ENCODE assay signal across 17 cellular contexts in the genomic region with DNA sequence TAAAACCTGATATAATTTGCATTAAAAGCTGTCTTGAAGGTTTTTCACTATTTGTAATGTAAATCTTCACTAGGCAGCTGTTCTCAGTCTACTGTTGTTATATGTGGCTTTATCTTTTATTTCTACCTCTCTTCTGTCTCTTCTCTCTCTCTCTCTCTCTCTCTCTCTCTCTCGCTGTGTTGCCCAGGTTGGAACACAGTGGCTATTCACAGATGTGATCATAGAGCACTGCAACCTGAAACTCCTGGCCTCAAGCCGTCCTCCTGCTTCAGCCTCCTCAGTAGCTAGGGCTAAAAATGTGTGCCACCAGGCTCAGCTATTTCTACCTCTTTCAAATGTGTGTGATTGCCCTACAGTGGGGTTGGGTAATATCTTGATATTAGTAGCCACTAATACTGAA. TPM values are rescaled to one million over a fixed set of nuclear protein-coding genes. Genes with fewer than 3 reads are reported as not detected.
A peak's percentile ranks its signal among the peaks of the same experiment; 100 is the strongest.
DNase-seq lines count a peak whose midpoint lies in the region; ATAC-seq and TF ChIP-seq lines count a peak whose summit lies in the region.
"Had no signal": no experiment of that assay in that cellular context is flagged by ENCODE, and none has a peak within 500 bp of the region (broad histone marks: within the 10 kb centered on the region; RNA-seq: fewer than 3 reads in every experiment).

No MANE protein-coding gene starts in this region.

- H3K27ac Mint-ChIP-seq in activated CD8-positive, alpha-beta memory T cell treated with anti-CD3 and anti-CD28 coated beads, Interleukin-2, amount 10 ng/mL, durations not matched to agents 7 days and 5 days, result peak overlapping the region; percentile 68
- peak overlapping the region; percentile 63 for H3K27ac Mint-ChIP-seq in activated T-helper 2 cell treated with anti-CD3 and anti-CD28 coated beads, Interferon-gamma antibody, Interleukin-2, Interleukin-4, amounts not matched to agents 10 μg/mL and 5 μg/mL and 100 μg/mL, durations not matched to agents 14 hours and 24 hours and 36 hours
- H3K27ac Mint-ChIP-seq: dendritic cell treated with granulocyte-macrophage colony-stimulating factor and Interleukin-4, amounts not matched to agents 40 ng/mL and 50 ng/mL, for 4 days had no signal

- H3K9me3 ChIP-seq in smooth muscle cell (replicated peaks; ENCODE audit: low read depth) (no peaks in the 10 kb centered on the region), gastrocnemius medialis (no peaks in the 10 kb centered on the region), right atrium auricular region (no peaks in the 10 kb centered on the region)
- H3K9me3 ChIP-seq: A549, upper lobe of left lung had no signal

- H3K4me3 Mint-ChIP-seq in activated CD8-positive, alpha-beta memory T cell treated with anti-CD3 and anti-CD28 coated beads, Interleukin-2, amount 10 ng/mL, durations not matched to agents 7 days and 5 days, result no peak overlapping the region
- H3K4me3 Mint-ChIP-seq in activated T-helper 2 cell treated with anti-CD3 and anti-CD28 coated beads, Interferon-gamma antibody, Interleukin-2, Interleukin-4, amounts not matched to agents 10 μg/mL and 5 μg/mL and 100 μg/mL, durations not matched to agents 14 hours and 24 hours and 36 hours (ENCODE audit: low read depth), result no peak overlapping the region
- H3K4me3 Mint-ChIP-seq: dendritic cell treated with granulocyte-macrophage colony-stimulating factor and Interleukin-4, amounts not matched to agents 40 ng/mL and 50 ng/mL, for 4 days had no signal

- no peak for DNase-seq in activated CD8-positive, alpha-beta memory T cell treated with anti-CD3 and anti-CD28 coated beads, Interleukin-2, amount 10 ng/mL, durations not matched to agents 7 days and 5 days
- DNase-seq in activated CD8-positive, alpha-beta memory T cell treated with anti-CD3 and anti-CD28 coated beads for 24 hours, result no peak
- DNase-seq in activated T-helper 2 cell treated with anti-CD3 and anti-CD28 coated beads, Interferon-gamma antibody, Interleukin-2, Interleukin-4, amounts not matched to agents 10 μg/mL and 5 μg/mL and 100 μg/mL, durations not matched to agents 14 hours and 24 hours and 36 hours (ENCODE audit: low spot score), result no peak
- no peak for DNase-seq in smooth muscle cell (lab: John Stamatoyannopoulos, UW; ENCODE audit: unreplicated experiment)
- no peak for DNase-seq in HuH-7.5 (ENCODE audit: low spot score)
- DNase-seq in gastrocnemius medialis, result no peak
- no peak for DNase-seq in right atrium auricular region (ENCODE audit: low spot score)
- DNase-seq: CD8-positive, alpha-beta memory T cell; head of caudate nucleus; NCI-H1436 treated with DMSO at 0.1 percent for 48 hours; NCI-H2227 treated with DMSO at 0.1 percent for 48 hours; occipital lobe; stimulated activated CD4-positive, alpha-beta T cell treated with anti-CD3 and anti-CD28 coated beads, Interleukin-4, amount 100 ng/mL, for 4 hours; upper lobe of left lung had no signal

- WGBS in smooth muscle cell (ENCODE audit: low lambda C conversion rate), result 37% methylated on average over 2 of the region's 2 CpGs

- H3K36me3 ChIP-seq in smooth muscle cell (ENCODE audit: low read depth), result no peaks in the 10 kb centered on the region
- no peaks in the 10 kb centered on the region for H3K36me3 ChIP-seq in gastrocnemius medialis
- H3K36me3 ChIP-seq in right atrium auricular region, result no peaks in the 10 kb centered on the region
- H3K36me3 ChIP-seq: upper lobe of left lung had no signal

- no peak for ATAC-seq in activated CD8-positive, alpha-beta memory T cell treated with anti-CD3 and anti-CD28 coated beads, Interleukin-2, amount 10 ng/mL, durations not matched to agents 7 days and 5 days
- ATAC-seq in HG02610 (IDR thresholded peaks at IDR 0.05; ENCODE audit: unreplicated experiment), result peak; percentile 17
- ATAC-seq in gastrocnemius medialis, result no peak
- ATAC-seq: A549 had no signal

- H3K27ac ChIP-seq in smooth muscle cell (ENCODE audit: low read depth), result peak overlapping the region; percentile 94
- H3K27ac ChIP-seq in gastrocnemius medialis, result no peak overlapping the region
- H3K27ac ChIP-seq in right atrium auricular region, result no peak overlapping the region
- H3K27ac ChIP-seq: A549, upper lobe of left lung had no signal

- peaks cover 58% of the 10 kb centered on the region for H3K4me1 Mint-ChIP-seq in activated CD8-positive, alpha-beta memory T cell treated with anti-CD3 and anti-CD28 coated beads, Interleukin-2, amount 10 ng/mL, durations not matched to agents 7 days and 5 days
- peaks cover 56% of the 10 kb centered on the region for H3K4me1 Mint-ChIP-seq in activated T-helper 2 cell treated with anti-CD3 and anti-CD28 coated beads, Interferon-gamma antibody, Interleukin-2, Interleukin-4, amounts not matched to agents 10 μg/mL and 5 μg/mL and 100 μg/mL, durations not matched to agents 14 hours and 24 hours and 36 hours (ENCODE audit: low read depth)

- H3F3A ChIP-seq in smooth muscle cell (ENCODE audit: low read depth), result peaks cover 14% of the 10 kb centered on the region

- H4K20me1 ChIP-seq in smooth muscle cell (ENCODE audit: low read depth), result no peaks in the 10 kb centered on the region

- H2AFZ ChIP-seq in smooth muscle cell (ENCODE audit: low read depth), result no peak overlapping the region

- H3K27me3 Mint-ChIP-seq in activated CD8-positive, alpha-beta memory T cell treated with anti-CD3 and anti-CD28 coated beads, Interleukin-2, amount 10 ng/mL, durations not matched to agents 7 days and 5 days, result no peaks in the 10 kb centered on the region
- no peaks in the 10 kb centered on the region for H3K27me3 Mint-ChIP-seq in activated T-helper 2 cell treated with anti-CD3 and anti-CD28 coated beads, Interferon-gamma antibody, Interleukin-2, Interleukin-4, amounts not matched to agents 10 μg/mL and 5 μg/mL and 100 μg/mL, durations not matched to agents 14 hours and 24 hours and 36 hours (ENCODE audit: low read depth)
- H3K27me3 Mint-ChIP-seq: CD8-positive, alpha-beta memory T cell; dendritic cell treated with granulocyte-macrophage colony-stimulating factor and Interleukin-4, amounts not matched to agents 40 ng/mL and 50 ng/mL, for 4 days had no signal

- H3K79me2 ChIP-seq in smooth muscle cell (ENCODE audit: low read depth), result peaks cover 10% of the 10 kb centered on the region

- peak overlapping the region; percentile 55 for H3K4me2 ChIP-seq in smooth muscle cell
- H3K4me2 ChIP-seq: A549 had no signal

- H3K4me1 ChIP-seq in smooth muscle cell (ENCODE audit: low read depth) (peaks cover 30% of the 10 kb centered on the region), gastrocnemius medialis (no peaks in the 10 kb centered on the region), right atrium auricular region (peaks cover 0 to 8% of the 10 kb centered on the region in 2 donors)
- H3K4me1 ChIP-seq: A549 had no signal

- in situ Hi-C loops in gastrocnemius medialis (cut with MboI; ENCODE audit: low sequenced_read_pairs in 4 of 4), result no loop called here

- CTCF ChIA-PET in activated CD8-positive, alpha-beta memory T cell treated with anti-CD3 and anti-CD28 coated beads, Interleukin-2, amount 10 ng/mL, durations not matched to agents 7 days and 5 days (lab: Charles Lee), result interaction anchor here (0.6 kb wide), 1 partner anchor 924 kb away, joined by 3 read pairs; no protein-coding TSS in a partner anchor

- peaks cover 2% of the 10 kb centered on the region for H3K9me3 Mint-ChIP-seq in activated CD8-positive, alpha-beta memory T cell treated with anti-CD3 and anti-CD28 coated beads, Interleukin-2, amount 10 ng/mL, durations not matched to agents 7 days and 5 days (ENCODE audit: low read depth)
- peaks cover 11% of the 10 kb centered on the region for H3K9me3 Mint-ChIP-seq in activated T-helper 2 cell treated with anti-CD3 and anti-CD28 coated beads, Interferon-gamma antibody, Interleukin-2, Interleukin-4, amounts not matched to agents 10 μg/mL and 5 μg/mL and 100 μg/mL, durations not matched to agents 14 hours and 24 hours and 36 hours
- H3K9me3 Mint-ChIP-seq: CD8-positive, alpha-beta memory T cell had no signal

- no peaks in the 10 kb centered on the region for H3K27me3 ChIP-seq in smooth muscle cell (ENCODE audit: low read depth)
- H3K27me3 ChIP-seq in gastrocnemius medialis, result no peaks in the 10 kb centered on the region
- H3K27me3 ChIP-seq in right atrium auricular region, result no peaks in the 10 kb centered on the region
- H3K27me3 ChIP-seq: upper lobe of left lung had no signal

- H3K4me3 ChIP-seq in smooth muscle cell (no peak overlapping the region), gastrocnemius medialis (no peak overlapping the region), right atrium auricular region (no peak overlapping the region)
- H3K4me3 ChIP-seq: A549, upper lobe of left lung had no signal

- no peak for TF ChIP-seq POLR2A in gastrocnemius medialis (IDR thresholded peaks at IDR 0.05)

- intact Hi-C loops in activated T-helper 2 cell treated with anti-CD3 and anti-CD28 coated beads, Interferon-gamma antibody, Interleukin-2, Interleukin-4, amounts not matched to agents 10 μg/mL and 5 μg/mL and 100 μg/mL, durations not matched to agents 14 hours and 24 hours and 36 hours (cut with micrococcal nuclease), result loop anchor here (10.0 kb wide), 1 partner anchor 271 kb away; no protein-coding TSS in a partner anchor
- intact Hi-C loops in gastrocnemius medialis (cut with DNase I; ENCODE audit: low total_unique reads), result no loop called here

- peaks cover 58% of the 10 kb centered on the region for H3K36me3 Mint-ChIP-seq in activated CD8-positive, alpha-beta memory T cell treated with anti-CD3 and anti-CD28 coated beads, Interleukin-2, amount 10 ng/mL, durations not matched to agents 7 days and 5 days
- H3K36me3 Mint-ChIP-seq in activated T-helper 2 cell treated with anti-CD3 and anti-CD28 coated beads, Interferon-gamma antibody, Interleukin-2, Interleukin-4, amounts not matched to agents 10 μg/mL and 5 μg/mL and 100 μg/mL, durations not matched to agents 14 hours and 24 hours and 36 hours (ENCODE audit: low read depth), result peaks cover 57% of the 10 kb centered on the region

- TF ChIP-seq CTCF in smooth muscle cell (IDR thresholded peaks at IDR 0.05; ENCODE audit: borderline replicate concordance, insufficient read depth, poor library complexity, severe bottlenecking) (no peak), gastrocnemius medialis (IDR thresholded peaks at IDR 0.05 in 4 of 5, conservative IDR thresholded peaks at IDR 0.05 in 1 of 5) (no peak), right atrium auricular region (IDR thresholded peaks at IDR 0.05) (no peak)

- H3K9ac ChIP-seq in smooth muscle cell (ENCODE audit: low read depth), result peak overlapping the region; percentile 25

RNA-seq across cellular contexts. Expression of a gene that starts 21.1 kb away (rescaled TPM):
- total RNA-seq in activated CD8-positive, alpha-beta memory T cell treated with anti-CD3 and anti-CD28 coated beads, Interleukin-2, amount 10 ng/mL, durations not matched to agents 7 days and 5 days, result 100 to 1,000 TPM; 114 to 161 TPM
- total RNA-seq in activated T-helper 2 cell treated with anti-CD3 and anti-CD28 coated beads, Interferon-gamma antibody, Interleukin-2, Interleukin-4, amounts not matched to agents 10 μg/mL and 5 μg/mL and 100 μg/mL, durations not matched to agents 14 hours and 24 hours and 36 hours, result 110 and 124 TPM in 2 replicates
- total RNA-seq in smooth muscle cell, result 33.7 and 50.2 TPM in 2 replicates
- 12.8 and 16.3 TPM in 2 replicates for polyA plus RNA-seq in smooth muscle cell
- 10 to 100 TPM in 1 of 4 donors, 1 to 10 TPM in 3; 6.5 to 11.3 (median 9.3) TPM for total RNA-seq in gastrocnemius medialis
- 10 to 100 TPM in 1 of 2 donors, 1 to 10 TPM in 1; 9.5 to 13.5 TPM for total RNA-seq in right atrium auricular region
